8 cellular contexts compared by ENCODE assay signal in the genomic region with DNA sequence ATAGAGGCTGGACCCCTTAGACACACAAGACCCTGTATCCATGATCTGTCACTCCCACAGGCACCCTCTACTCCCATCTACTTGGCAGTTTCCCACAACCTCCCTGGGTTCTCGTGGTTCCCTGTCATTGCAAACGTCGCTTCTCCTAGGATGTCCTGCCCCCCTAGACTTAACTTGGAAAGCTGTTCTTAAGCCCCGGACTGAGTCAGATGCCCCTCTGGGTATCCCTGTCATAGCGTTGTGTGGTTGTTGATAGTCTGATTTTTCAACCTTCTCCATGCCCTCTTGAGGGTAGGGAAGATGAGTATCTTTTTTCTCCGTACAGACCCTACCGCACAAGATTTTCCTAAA. TPM values are rescaled to one million over a fixed set of nuclear protein-coding genes. Genes with fewer than 3 reads are reported as not detected.
A peak's percentile ranks its signal among the peaks of the same experiment; 100 is the strongest.
DNase-seq lines count a peak whose midpoint lies in the region; ATAC-seq and TF ChIP-seq lines count a peak whose summit lies in the region.

No MANE protein-coding gene starts in this region.

- H3K27ac ChIP-seq in brain microvascular endothelial cell = peak overlapping the region; percentile 87

- intact Hi-C loops in activated naive CD4-positive, alpha-beta T cell treated with anti-CD3 and anti-CD28 coated beads for 36 hours (cut with micrococcal nuclease) = no loop called here

- no peak for ATAC-seq in GM21367 (IDR thresholded peaks at IDR 0.05; ENCODE audit: unreplicated experiment)

- no peaks in the 10 kb centered on the region for H3K27me3 Mint-ChIP-seq in activated naive CD4-positive, alpha-beta T cell treated with anti-CD3 and anti-CD28 coated beads for 36 hours (ENCODE audit: low read depth)
- no peaks in the 10 kb centered on the region for H3K27me3 Mint-ChIP-seq in mesothelial cell of epicardium (ENCODE audit: low read depth)

- peak overlapping the region; percentile 90 for H3K27ac Mint-ChIP-seq in activated naive CD4-positive, alpha-beta T cell treated with anti-CD3 and anti-CD28 coated beads for 36 hours
- peak overlapping the region; percentile 48 for H3K27ac Mint-ChIP-seq in mesothelial cell of epicardium

- in situ Hi-C loops in brain microvascular endothelial cell (cut with HindIII; ENCODE audit: low pct_ligation_motif_present, low sequenced_read_pairs) = no loop called here

- CTCF ChIA-PET in activated naive CD4-positive, alpha-beta T cell treated with anti-CD3 and anti-CD28 coated beads for 36 hours (lab: Charles Lee) = no interaction called here

- H3K36me3 ChIP-seq in brain microvascular endothelial cell (replicated peaks) = peaks cover 10% of the 10 kb centered on the region

- H3K4me3 Mint-ChIP-seq in activated naive CD4-positive, alpha-beta T cell treated with anti-CD3 and anti-CD28 coated beads for 36 hours = peak overlapping the region; percentile 88
- H3K4me3 Mint-ChIP-seq in mesothelial cell of epicardium = peak overlapping the region; percentile 77

- TF ChIP-seq CTCF in LNCaP clone FGC (IDR thresholded peaks at IDR 0.05; ENCODE audit: control insufficient read depth, extremely low read depth, insufficient read depth) = no peak
- no peak for TF ChIP-seq CTCF in brain microvascular endothelial cell (IDR thresholded peaks at IDR 0.05; ENCODE audit: low read depth, low read length, missing control alignments)
- no peak for TF ChIP-seq CTCF in mesothelial cell of epicardium (IDR thresholded peaks at IDR 0.05; ENCODE audit: unreplicated experiment)

- H3K4me3 ChIP-seq in LNCaP clone FGC (ENCODE audit: low read depth, low read length) (peak overlapping the region; percentile 68), brain microvascular endothelial cell (ENCODE audit: low read depth, low read length) (peak overlapping the region; percentile 74)

- peaks cover 38% of the 10 kb centered on the region for H3K4me1 Mint-ChIP-seq in activated naive CD4-positive, alpha-beta T cell treated with anti-CD3 and anti-CD28 coated beads for 36 hours (ENCODE audit: low read depth)
- H3K4me1 Mint-ChIP-seq in mesothelial cell of epicardium = peaks cover 21% of the 10 kb centered on the region

- no peaks in the 10 kb centered on the region for H3K9me3 Mint-ChIP-seq in activated naive CD4-positive, alpha-beta T cell treated with anti-CD3 and anti-CD28 coated beads for 36 hours
- H3K9me3 Mint-ChIP-seq in mesothelial cell of epicardium = no peaks in the 10 kb centered on the region

- H3K27me3 ChIP-seq in brain microvascular endothelial cell (replicated peaks) = no peaks in the 10 kb centered on the region

- peaks cover 30% of the 10 kb centered on the region for H3K36me3 Mint-ChIP-seq in activated naive CD4-positive, alpha-beta T cell treated with anti-CD3 and anti-CD28 coated beads for 36 hours (ENCODE audit: low read depth)
- peaks cover 7% of the 10 kb centered on the region for H3K36me3 Mint-ChIP-seq in mesothelial cell of epicardium

- no peak for DNase-seq in activated naive CD4-positive, alpha-beta T cell treated with anti-CD3 and anti-CD28 coated beads for 36 hours
- no peak for DNase-seq in activated naive CD4-positive, alpha-beta T cell (lab: John Stamatoyannopoulos, UW)
- no peak for DNase-seq in LNCaP clone FGC (ENCODE audit: low read depth)
- DNase-seq in brain microvascular endothelial cell = no peak
- no peak for DNase-seq in mesothelial cell of epicardium (ENCODE audit: low spot score in 2 of 2, unreplicated experiment in 2 of 2)
- DNase-seq in epidermal melanocyte (ENCODE audit: insufficient read length, low spot score) = no peak
- DNase-seq in GDM1 (lab: John Stamatoyannopoulos, UW) = no peak

RNA-seq across cellular contexts. Expression of gene RCC1, which starts 11.8 kb away (rescaled TPM):
- 100 to 1,000 TPM; 106 to 110 TPM for total RNA-seq in activated naive CD4-positive, alpha-beta T cell treated with anti-CD3 and anti-CD28 coated beads for 36 hours
- total RNA-seq in mesothelial cell of epicardium = 30.6 to 33.7 TPM (median 31.9 TPM) in 3 replicates

RNA-seq across cellular contexts. Expression of gene TRNAU1AP, which starts 35.3 kb away (rescaled TPM):
- 10 to 100 TPM; 36.7 to 39.4 TPM for total RNA-seq in activated naive CD4-positive, alpha-beta T cell treated with anti-CD3 and anti-CD28 coated beads for 36 hours
- total RNA-seq in mesothelial cell of epicardium = 23.3 to 25.5 TPM (median 25.0 TPM) in 3 replicates
